Comparison of ENCODE assay signal across 20 cellular contexts in genomic region chr1:232697191-232697590, GRCh38.
"Had no signal": no experiment of that assay in that cellular context is flagged by ENCODE, and none has a peak within 500 bp of the region (broad histone marks: within the 10 kb centered on the region; RNA-seq: fewer than 3 reads in every experiment).

No MANE protein-coding gene starts in this region.

- H3K36me3 ChIP-seq: gastrocnemius medialis, left ventricle myocardium inferior, lower lobe of right lung, ovary, suprapubic skin, thyroid gland, upper lobe of right lung, vagina had no signal

- H3K36me3 Mint-ChIP-seq: memory B cell; stimulated activated effector memory CD8-positive, alpha-beta T cell treated with anti-CD3 and anti-CD28 coated beads, Interleukin-12 subunit alpha, Interleukin-12 subunit beta, amount 100 ng/mL, for 72 hours had no signal

- H3K4me2 ChIP-seq: smooth muscle cell had no signal

- ATAC-seq: lower lobe of right lung; naive thymus-derived CD8-positive, alpha-beta T cell; stimulated activated effector memory CD8-positive, alpha-beta T cell treated with anti-CD3 and anti-CD28 coated beads, Interleukin-12 subunit alpha, Interleukin-12 subunit beta, amount 100 ng/mL, for 72 hours; stimulated activated naive CD8-positive, alpha-beta T cell treated with anti-CD3 and anti-CD28 coated beads, Interleukin-15, Interleukin-2, amounts not matched to agents 100 U/mL and 50 U/mL, for 24 hours; upper lobe of right lung had no signal

- H3K4me1 ChIP-seq: left ventricle myocardium inferior, lower lobe of right lung, thyroid gland, upper lobe of right lung had no signal

- H3K4me3 Mint-ChIP-seq: central memory CD8-positive, alpha-beta T cell; immature natural killer cell; memory B cell; naive thymus-derived CD8-positive, alpha-beta T cell; stimulated activated effector memory CD8-positive, alpha-beta T cell treated with anti-CD3 and anti-CD28 coated beads, Interleukin-12 subunit alpha, Interleukin-12 subunit beta, amount 100 ng/mL, for 72 hours had no signal

- H3K9me3 Mint-ChIP-seq: central memory CD8-positive, alpha-beta T cell; immature natural killer cell; stimulated activated effector memory CD8-positive, alpha-beta T cell treated with anti-CD3 and anti-CD28 coated beads, Interleukin-12 subunit alpha, Interleukin-12 subunit beta, amount 100 ng/mL, for 72 hours had no signal

- DNase-seq: erythroblast; gastrocnemius medialis; immature natural killer cell; left ventricle myocardium inferior; lower lobe of right lung; naive thymus-derived CD8-positive, alpha-beta T cell; nucleus accumbens; ovary; right cardiac atrium; stimulated activated CD4-positive, alpha-beta T cell treated with anti-CD3 and anti-CD28 coated beads, Interleukin-2, amount 100 ng/mL, for 48 hours; stimulated activated CD8-positive, alpha-beta memory T cell treated with anti-CD3 and anti-CD28 coated beads, Interleukin-4, amount 100 ng/mL, for 48 hours; stimulated activated naive CD8-positive, alpha-beta T cell treated with anti-CD3 and anti-CD28 coated beads, Interleukin-15, Interleukin-2, amounts not matched to agents 100 U/mL and 50 U/mL, for 24 hours; thyroid gland; upper lobe of right lung had no signal

- H3K9me3 ChIP-seq: gastrocnemius medialis, left ventricle myocardium inferior, lower lobe of right lung, ovary, suprapubic skin, thyroid gland, upper lobe of right lung, vagina had no signal

- H3K27ac ChIP-seq: gastrocnemius medialis, left ventricle myocardium inferior, lower lobe of right lung, ovary, suprapubic skin, thyroid gland, upper lobe of right lung, vagina had no signal

- H3K27ac Mint-ChIP-seq: immature natural killer cell; memory B cell; naive thymus-derived CD8-positive, alpha-beta T cell; stimulated activated effector memory CD8-positive, alpha-beta T cell treated with anti-CD3 and anti-CD28 coated beads, Interleukin-12 subunit alpha, Interleukin-12 subunit beta, amount 100 ng/mL, for 72 hours had no signal

- H3K4me1 Mint-ChIP-seq: central memory CD8-positive, alpha-beta T cell; immature natural killer cell; memory B cell; naive thymus-derived CD8-positive, alpha-beta T cell; stimulated activated effector memory CD8-positive, alpha-beta T cell treated with anti-CD3 and anti-CD28 coated beads, Interleukin-12 subunit alpha, Interleukin-12 subunit beta, amount 100 ng/mL, for 72 hours had no signal

- H3K4me3 ChIP-seq: gastrocnemius medialis, left ventricle myocardium inferior, lower lobe of right lung, ovary, smooth muscle cell, suprapubic skin, thyroid gland, upper lobe of right lung, vagina had no signal

- H3K27me3 ChIP-seq: ovary, thyroid gland, upper lobe of right lung, vagina had no signal
